8 cellular contexts compared by ENCODE assay signal in genomic region chr14:44961730-44962572, GRCh38. TPM values are rescaled to one million over a fixed set of nuclear protein-coding genes. Genes with fewer than 3 reads are reported as not detected.
DNase-seq lines count a peak whose midpoint lies in the region; ATAC-seq and TF ChIP-seq lines count a peak whose summit lies in the region.

Gene KLHL28 (minus strand): TSS chr14:44961947. CDS start chr14:44945928, 16,019 bp downstream.
A gene with protein sequence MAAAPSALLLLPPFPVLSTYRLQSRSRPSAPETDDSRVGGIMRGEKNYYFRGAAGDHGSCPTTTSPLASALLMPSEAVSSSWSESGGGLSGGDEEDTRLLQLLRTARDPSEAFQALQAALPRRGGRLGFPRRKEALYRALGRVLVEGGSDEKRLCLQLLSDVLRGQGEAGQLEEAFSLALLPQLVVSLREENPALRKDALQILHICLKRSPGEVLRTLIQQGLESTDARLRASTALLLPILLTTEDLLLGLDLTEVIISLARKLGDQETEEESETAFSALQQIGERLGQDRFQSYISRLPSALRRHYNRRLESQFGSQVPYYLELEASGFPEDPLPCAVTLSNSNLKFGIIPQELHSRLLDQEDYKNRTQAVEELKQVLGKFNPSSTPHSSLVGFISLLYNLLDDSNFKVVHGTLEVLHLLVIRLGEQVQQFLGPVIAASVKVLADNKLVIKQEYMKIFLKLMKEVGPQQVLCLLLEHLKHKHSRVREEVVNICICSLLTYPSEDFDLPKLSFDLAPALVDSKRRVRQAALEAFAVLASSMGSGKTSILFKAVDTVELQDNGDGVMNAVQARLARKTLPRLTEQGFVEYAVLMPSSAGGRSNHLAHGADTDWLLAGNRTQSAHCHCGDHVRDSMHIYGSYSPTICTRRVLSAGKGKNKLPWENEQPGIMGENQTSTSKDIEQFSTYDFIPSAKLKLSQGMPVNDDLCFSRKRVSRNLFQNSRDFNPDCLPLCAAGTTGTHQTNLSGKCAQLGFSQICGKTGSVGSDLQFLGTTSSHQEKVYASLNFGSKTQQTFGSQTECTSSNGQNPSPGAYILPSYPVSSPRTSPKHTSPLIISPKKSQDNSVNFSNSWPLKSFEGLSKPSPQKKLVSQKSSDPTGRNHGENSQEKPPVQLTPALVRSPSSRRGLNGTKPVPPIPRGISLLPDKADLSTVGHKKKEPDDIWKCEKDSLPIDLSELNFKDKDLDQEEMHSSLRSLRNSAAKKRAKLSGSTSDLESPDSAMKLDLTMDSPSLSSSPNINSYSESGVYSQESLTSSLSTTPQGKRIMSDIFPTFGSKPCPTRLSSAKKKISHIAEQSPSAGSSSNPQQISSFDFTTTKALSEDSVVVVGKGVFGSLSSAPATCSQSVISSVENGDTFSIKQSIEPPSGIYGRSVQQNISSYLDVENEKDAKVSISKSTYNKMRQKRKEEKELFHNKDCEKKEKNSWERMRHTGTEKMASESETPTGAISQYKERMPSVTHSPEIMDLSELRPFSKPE (N-terminal part only) (plus strand): TSS chr14:44962190. CDS start chr14:44962422, 232 bp downstream.

- ATAC-seq in HG03457 (IDR thresholded peaks at IDR 0.05; ENCODE audit: unreplicated experiment), result peak; percentile 93
- peak; percentile 92 for ATAC-seq in left colon

- peak within 1 kb of the TSS; percentile 95 for H3K27ac ChIP-seq in colonic mucosa

- intact Hi-C loops in colonic mucosa (cut with DNase I), result loop anchor here (5.0 kb wide), 3 partner anchors 65 to 175 kb away; partner anchors contain the start of genes FANCM and PRPF39
- intact Hi-C loops in left colon (cut with DNase I, micrococcal nuclease), result loop anchor here in 1 of 2 donors (10.0 kb wide), 2 partner anchors 123 to 173 kb away; partner anchors contain the start of genes FANCM, FKBP3 and PRPF39

- POLR2A ChIA-PET in BJ (lab: Charles Lee), result interaction anchor here (0.6 to 0.7 kb wide), 2 partner anchors 65 to 171 kb away, joined by 3 to 8 read pairs; a partner anchor contains a TSS

- H3K4me3 ChIP-seq in BJ (ENCODE audit: low read depth, low read length) (peak within 1 kb of the TSS; percentile 71), colonic mucosa (peak within 1 kb of the TSS; percentile 63)

- peaks cover 29% of the 10 kb centered on the region for H3K4me1 ChIP-seq in colonic mucosa

- CTCF ChIA-PET in BJ (lab: Yijun Ruan, JAX), result interaction anchor here (0.7 to 4.2 kb wide), 4 partner anchors 26 to 311 kb away, joined by 3 to 28 read pairs (median 3); no protein-coding TSS in a partner anchor

- H3K9ac ChIP-seq in colonic mucosa (ENCODE audit: low read depth in 2 of 2, low read length in 2 of 2), result peak within 1 kb of the TSS; percentile 79 to 99

- H3K36me3 ChIP-seq in BJ (ENCODE audit: control insufficient read depth, insufficient read depth, low read length) (no peaks in the 10 kb centered on the region), colonic mucosa (no peaks in the 10 kb centered on the region)

- DNase-seq in BJ (ENCODE audit: low read depth), result peak; percentile 100
- peak; percentile 72 for DNase-seq in GM19240 (ENCODE audit: insufficient read length, low spot score)
- peak; percentile 100 for DNase-seq in NCI-H524 (lab: John Stamatoyannopoulos, UW)
- peak; percentile 94 to 96 for DNase-seq in activated CD4-positive, alpha-beta T cell treated with anti-CD3 and anti-CD28 coated beads for 4 hours
- DNase-seq in colonic mucosa, result peak; percentile 99
- DNase-seq in left colon, result peak; percentile 96 to 99
- peak; percentile 97 for DNase-seq in stimulated activated CD4-positive, alpha-beta T cell treated with anti-CD3 and anti-CD28 coated beads, Interleukin-1b, Interleukin-23, amount 100 ng/mL, for 48 hours

- TF ChIP-seq CTCF in BJ (IDR thresholded peaks at IDR 0.05; ENCODE audit: insufficient read depth, low read depth, low read length) (no peak), colonic mucosa (IDR thresholded peaks at IDR 0.05) (no peak)

- no peaks in the 10 kb centered on the region for H3K9me3 ChIP-seq in colonic mucosa

- H3K27me3 ChIP-seq in BJ (ENCODE audit: control insufficient read depth, insufficient read depth, low read length), result no peaks in the 10 kb centered on the region
- H3K27me3 ChIP-seq in colonic mucosa, result no peaks in the 10 kb centered on the region

RNA-seq across cellular contexts. Expression of gene KLHL28, which starts in this region (rescaled TPM):
- 3.0 and 5.7 TPM in 2 replicates for polyA plus RNA-seq in BJ (2011; rRNA removed)
- polyA minus RNA-seq in BJ (2011; rRNA and poly(A)+ RNA removed), result 10.8 and 13.5 TPM in 2 replicates
- total RNA-seq in colonic mucosa (10 to 100 TPM; 10.5 to 18.6 TPM), left colon (10 to 100 TPM; 13.8 to 17.6 TPM)

RNA-seq across cellular contexts. Expression of the second gene that starts in this region (rescaled TPM):
- polyA plus RNA-seq in BJ (2011; rRNA removed), result 5.4 and 10.3 TPM in 2 replicates
- 11.7 and 16.1 TPM in 2 replicates for polyA minus RNA-seq in BJ (2011; rRNA and poly(A)+ RNA removed)
- total RNA-seq in colonic mucosa (10 to 100 TPM in 1 of 2 donors, 1 to 10 TPM in 1; 8.8 to 10.7 TPM), left colon (10 to 100 TPM; 11.0 to 13.6 TPM)

Comparison
In these comparisons a context has a peak if more than half of its experiments do, and no peak if none do; other contexts are left out.
1. Peak in every context shown above with its lines: DNase-seq, ATAC-seq, H3K4me3 ChIP-seq and H3K27ac ChIP-seq.